Comparison of ENCODE assay signal across 33 cellular contexts in genomic region chr9:70917277-70917676, GRCh38.
A peak's percentile ranks its signal among the peaks of the same experiment; 100 is the strongest.
DNase-seq lines count a peak whose midpoint lies in the region; TF ChIP-seq lines count a peak whose summit lies in the region.
"Had no signal": no experiment of that assay in that cellular context is flagged by ENCODE, and none has a peak within 500 bp of the region (broad histone marks: within the 10 kb centered on the region; RNA-seq: fewer than 3 reads in every experiment).

No MANE protein-coding gene starts in this region.

- in situ Hi-C loops in G401 (cut with HindIII; ENCODE audit: low sequenced_read_pairs) = no loop called here

- no peak overlapping the region for H3K9ac ChIP-seq in H9 (ENCODE audit: extremely low read depth, insufficient read length, low read length)
- H3K9ac ChIP-seq: BLaER1; BLaER1 treated with 17β-estradiol and CSF1 and Interleukin-3, amounts not matched to agents 10 nM and 100 nM had no signal

- H3K27me3 Mint-ChIP-seq in H9 (ENCODE audit: low read depth) = no peaks in the 10 kb centered on the region
- H3K27me3 Mint-ChIP-seq: CD4-positive, alpha-beta memory T cell; CD4-positive, CD25-positive, alpha-beta regulatory T cell had no signal

- no peak overlapping the region for H3K23ac ChIP-seq in H9 (ENCODE audit: insufficient read length, low read depth, low read length)

- no peak overlapping the region for H4K5ac ChIP-seq in H9 (ENCODE audit: insufficient read length, low read depth, low read length)

- H3K79me2 ChIP-seq in H9 (ENCODE audit: insufficient read depth, low read length) (no peaks in the 10 kb centered on the region), osteoblast (ENCODE audit: insufficient read depth, low read length) (no peaks in the 10 kb centered on the region)

- H2BK5ac ChIP-seq in H9 (ENCODE audit: insufficient read length, low read length) = no peak overlapping the region

- peak; percentile 46 for DNase-seq in G401 (ENCODE audit: low spot score)
- no peak for DNase-seq in H9
- DNase-seq in cerebellum (ENCODE audit: low spot score) = peak; percentile 8
- DNase-seq in osteoblast (ENCODE audit: insufficient read length, low spot score, missing footprints) = peak; percentile 39
- DNase-seq in superior temporal gyrus (ENCODE audit: extremely low spot score) = no peak
- DNase-seq in DMS53 (lab: John Stamatoyannopoulos, UW) = no peak
- no peak for DNase-seq in AG08395 (ENCODE audit: low spot score)
- no peak for DNase-seq in NCI-H2029 treated with DMSO at 0.1 percent for 48 hours (lab: John Stamatoyannopoulos, UW)
- DNase-seq: 8988T; ACHN; AML-193; BE2C; Caco-2; Calu3; CD4-positive, alpha-beta memory T cell; CD4-positive, alpha-beta T cell; CD4-positive, CD25-positive, alpha-beta regulatory T cell; CD8-positive, alpha-beta memory T cell; CD8-positive, alpha-beta T cell; COR-L47; DMS 273 treated with DMSO at 0.1 percent for 48 hours; DMS153; DMS79; DMS79 treated with DMSO at 0.1 percent for 48 hours; DND-41; EL had no signal

- H3K4me3 ChIP-seq in osteoblast (ENCODE audit: insufficient read depth, low read length) = no peak overlapping the region
- H3K4me3 ChIP-seq: A549; BLaER1; BLaER1 treated with 17β-estradiol and CSF1 and Interleukin-3, amounts not matched to agents 10 nM and 100 nM had no signal

- no peak overlapping the region for H2AK5ac ChIP-seq in H9 (ENCODE audit: insufficient read length, low read length)

- H4K8ac ChIP-seq in H9 (replicated peaks; ENCODE audit: insufficient read length, low read depth, low read length) = no peak overlapping the region

- H3K4me2 ChIP-seq in H9 (ENCODE audit: insufficient read depth, insufficient read length, low read length) = no peak overlapping the region
- no peak overlapping the region for H3K4me2 ChIP-seq in osteoblast (ENCODE audit: insufficient read depth, low read length)
- H3K4me2 ChIP-seq: A549; BLaER1; BLaER1 treated with 17β-estradiol and CSF1 and Interleukin-3, amounts not matched to agents 10 nM and 100 nM had no signal

- H3K36me3 ChIP-seq in osteoblast (ENCODE audit: insufficient read depth, low read length) = no peaks in the 10 kb centered on the region
- H3K36me3 ChIP-seq: BE2C; BLaER1; BLaER1 treated with 17β-estradiol and CSF1 and Interleukin-3, amounts not matched to agents 10 nM and 100 nM had no signal

- peaks cover 0 to 3% of the 10 kb centered on the region in 2 experiments; a peak in 2 of 4 replicates for H3K4me1 Mint-ChIP-seq in H9
- H3K4me1 Mint-ChIP-seq: B cell; CD14-positive monocyte; CD4-positive, alpha-beta memory T cell; CD4-positive, CD25-positive, alpha-beta regulatory T cell; CD8-positive, alpha-beta memory T cell had no signal

- TF ChIP-seq CTCF in H9 (conservative IDR thresholded peaks at IDR 0.05) (no peak), osteoblast (IDR thresholded peaks at IDR 0.05; ENCODE audit: extremely low read depth, low read depth, low read length) (no peak)

- H3K9me3 ChIP-seq in H9 (ENCODE audit: control insufficient read depth, low read depth, low read length) (no peaks in the 10 kb centered on the region), osteoblast (ENCODE audit: low read depth, low read length) (no peaks in the 10 kb centered on the region)
- H3K9me3 ChIP-seq: A549; BE2C; BLaER1; BLaER1 treated with 17β-estradiol and CSF1 and Interleukin-3, amounts not matched to agents 10 nM and 100 nM; Caco-2 had no signal

- peaks cover 0 to 3% of the 10 kb centered on the region in 2 experiments; a peak in 1 of 5 replicates for H3K9me3 Mint-ChIP-seq in H9
- H3K9me3 Mint-ChIP-seq: CD4-positive, alpha-beta T cell had no signal

- peaks cover 0 to 7% (median 2%) of the 10 kb centered on the region in 3 experiments; a peak in 3 of 7 replicates for H3K36me3 Mint-ChIP-seq in H9 (ENCODE audit: insufficient read depth in 1 of 3, low read depth in 3 of 3)
- H3K36me3 Mint-ChIP-seq: CD14-positive monocyte; CD4-positive, alpha-beta memory T cell; CD4-positive, CD25-positive, alpha-beta regulatory T cell; CD8-positive, alpha-beta memory T cell; CD8-positive, alpha-beta T cell had no signal

- H2BK120ac ChIP-seq in H9 (ENCODE audit: low read depth, low read length, poor library complexity, severe bottlenecking) = no peak overlapping the region

- H2BK12ac ChIP-seq in H9 (ENCODE audit: insufficient read length, low read depth, low read length) = no peak overlapping the region

- H3K27ac Mint-ChIP-seq in H9 = no peak overlapping the region
- H3K27ac Mint-ChIP-seq: B cell; CD14-positive monocyte; CD4-positive, alpha-beta memory T cell; CD4-positive, alpha-beta T cell; CD4-positive, CD25-positive, alpha-beta regulatory T cell; CD8-positive, alpha-beta memory T cell; CD8-positive, alpha-beta T cell had no signal

- H3K4me3 Mint-ChIP-seq in H9 = no peak overlapping the region
- H3K4me3 Mint-ChIP-seq: B cell; CD14-positive monocyte; CD4-positive, alpha-beta memory T cell; CD4-positive, alpha-beta T cell; CD4-positive, CD25-positive, alpha-beta regulatory T cell; CD8-positive, alpha-beta memory T cell; CD8-positive, alpha-beta T cell had no signal

- no peak overlapping the region for H4K91ac ChIP-seq in H9 (ENCODE audit: insufficient read length, low read depth, low read length)

- H3K27ac ChIP-seq in H9 (ENCODE audit: insufficient read length, low read depth, low read length) (no peak overlapping the region), osteoblast (ENCODE audit: low read depth, low read length) (no peak overlapping the region)
- H3K27ac ChIP-seq: 22Rv1; A549; BLaER1; BLaER1 treated with 17β-estradiol and CSF1 and Interleukin-3, amounts not matched to agents 10 nM and 100 nM; C4-2B had no signal

- no peak overlapping the region for H3T11ph ChIP-seq in H9 (ENCODE audit: low read length)

- H3K4me1 ChIP-seq in H9 (ENCODE audit: insufficient read depth, low read length) (no peaks in the 10 kb centered on the region; the same call in 1 of the 2 replicates), osteoblast (ENCODE audit: insufficient read depth, low read length) (peaks cover 9% of the 10 kb centered on the region)
- H3K4me1 ChIP-seq: A549; BE2C; BLaER1; BLaER1 treated with 17β-estradiol and CSF1 and Interleukin-3, amounts not matched to agents 10 nM and 100 nM; Caco-2 had no signal

- peak overlapping the region; percentile 27; the same call in 1 of the 2 replicates for H3K14ac ChIP-seq in H9 (ENCODE audit: insufficient read depth, low read length)

- H2BK15ac ChIP-seq in H9 (ENCODE audit: low read depth, low read length) = no peak overlapping the region

- no CpG with 5 or more reads among the region's 7 CpGs for WGBS in H9 (ENCODE audit: extremely low coverage, insufficient read length, low lambda C conversion rate)

- H2AFZ ChIP-seq in H9 (ENCODE audit: low read length) = no peak overlapping the region
- no peak overlapping the region for H2AFZ ChIP-seq in osteoblast (ENCODE audit: low read length)

- no peak overlapping the region for H2BK20ac ChIP-seq in H9 (ENCODE audit: low read depth, low read length, poor library complexity, severe bottlenecking)

- H4K20me1 ChIP-seq in H9 (ENCODE audit: control insufficient read depth, insufficient read depth, insufficient read length) = no peaks in the 10 kb centered on the region
- no peaks in the 10 kb centered on the region for H4K20me1 ChIP-seq in osteoblast (ENCODE audit: insufficient read depth, low read length)
- H4K20me1 ChIP-seq: BLaER1; BLaER1 treated with 17β-estradiol and CSF1 and Interleukin-3, amounts not matched to agents 10 nM and 100 nM had no signal

- H3K79me1 ChIP-seq in H9 (ENCODE audit: insufficient read depth, low read depth, low read length, poor library complexity, severe bottlenecking) = no peaks in the 10 kb centered on the region

- no peaks in the 10 kb centered on the region for H3K23me2 ChIP-seq in H9 (ENCODE audit: insufficient read length, low read depth, low read length, poor library complexity, severe bottlenecking)

- H3K18ac ChIP-seq in H9 (ENCODE audit: insufficient read length, low read depth, low read length) = no peak overlapping the region

- no peak overlapping the region for H3K56ac ChIP-seq in H9 (ENCODE audit: insufficient read length, low read depth, low read length)

- H3K27me3 ChIP-seq in H9 (ENCODE audit: insufficient read depth, low read length) (no peaks in the 10 kb centered on the region), osteoblast (ENCODE audit: insufficient read depth, low read length) (no peaks in the 10 kb centered on the region)
- H3K27me3 ChIP-seq: BE2C; BLaER1; BLaER1 treated with 17β-estradiol and CSF1 and Interleukin-3, amounts not matched to agents 10 nM and 100 nM had no signal

- no peak overlapping the region for H3K4ac ChIP-seq in H9 (ENCODE audit: low read depth, low read length)

Comparison
In these comparisons a context has a peak if more than half of its experiments do, and no peak if none do; other contexts are left out.
1. DNase-seq: peak in G401 (single experiment), cerebellum (single experiment) and osteoblast (single experiment); none in H9 (single experiment), superior temporal gyrus (single experiment), DMS53 (single experiment), AG08395 (single experiment) and NCI-H2029 treated with DMSO at 0.1 percent for 48 hours (single experiment).